In genomic region chr2:238409341-238410200, GRCh38 we compare ENCODE assay signal across 25 cellular contexts.
"Had no signal": no experiment of that assay in that cellular context is flagged by ENCODE, and none has a peak within 500 bp of the region (broad histone marks: within the 10 kb centered on the region; RNA-seq: fewer than 3 reads in every experiment).

No MANE protein-coding gene starts in this region.

- ATAC-seq: effector memory CD8-positive, alpha-beta T cell; gastroesophageal sphincter; naive thymus-derived CD4-positive, alpha-beta T cell; T-cell had no signal

- H3K27ac Mint-ChIP-seq: activated T-helper 1 cell treated with anti-CD3 and anti-CD28 coated beads, Interleukin-12 subunit alpha, Interleukin-12 subunit beta, Interleukin-2, Interleukin-4 antibody, amounts not matched to agents 30 ng/mL and 10 ng/mL and 1 ng/mL, durations not matched to agents 14 hours and 24 hours and 36 hours; effector memory CD8-positive, alpha-beta T cell; mesothelial cell of epicardium; naive thymus-derived CD4-positive, alpha-beta T cell; T-cell; T-helper 2 cell treated with Interferon-gamma antibody and Interleukin-4, amounts not matched to agents 5 μg/mL and 100 μg/mL, for 36 hours; type B pancreatic cell had no signal

- H2AFZ ChIP-seq: hepatocyte had no signal

- H3K27ac ChIP-seq: gastroesophageal sphincter, hepatocyte, right atrium auricular region, uterus had no signal

- H3K27me3 ChIP-seq: gastroesophageal sphincter, hepatocyte, right atrium auricular region, uterus had no signal

- H3K4me3 Mint-ChIP-seq: activated T-helper 1 cell treated with anti-CD3 and anti-CD28 coated beads, Interleukin-12 subunit alpha, Interleukin-12 subunit beta, Interleukin-2, Interleukin-4 antibody, amounts not matched to agents 30 ng/mL and 10 ng/mL and 1 ng/mL, durations not matched to agents 14 hours and 24 hours and 36 hours; effector memory CD8-positive, alpha-beta T cell; immature natural killer cell; mesothelial cell of epicardium; naive thymus-derived CD4-positive, alpha-beta T cell; T-cell; T-helper 2 cell treated with Interferon-gamma antibody and Interleukin-4, amounts not matched to agents 5 μg/mL and 100 μg/mL, for 36 hours; type B pancreatic cell had no signal

- H3K79me2 ChIP-seq: hepatocyte had no signal

- H3K9me3 ChIP-seq: gastroesophageal sphincter, right atrium auricular region, uterus had no signal

- H3K36me3 ChIP-seq: right atrium auricular region, uterus had no signal

- H3K36me3 Mint-ChIP-seq: immature natural killer cell, T-cell had no signal

- H3K4me1 Mint-ChIP-seq: mesothelial cell of epicardium had no signal

- H3K27me3 Mint-ChIP-seq: effector memory CD8-positive, alpha-beta T cell; naive thymus-derived CD4-positive, alpha-beta T cell; T-cell; type B pancreatic cell had no signal

- H3K9me3 Mint-ChIP-seq: activated T-helper 1 cell treated with anti-CD3 and anti-CD28 coated beads, Interleukin-12 subunit alpha, Interleukin-12 subunit beta, Interleukin-2, Interleukin-4 antibody, amounts not matched to agents 30 ng/mL and 10 ng/mL and 1 ng/mL, durations not matched to agents 14 hours and 24 hours and 36 hours; effector memory CD8-positive, alpha-beta T cell; immature natural killer cell; mesothelial cell of epicardium; T-cell; T-helper 2 cell treated with Interferon-gamma antibody and Interleukin-4, amounts not matched to agents 5 μg/mL and 100 μg/mL, for 36 hours; type B pancreatic cell had no signal

- H3K4me2 ChIP-seq: hepatocyte had no signal

- DNase-seq: activated CD4-positive, alpha-beta T cell treated with anti-CD3 and anti-CD28 coated beads for 48 hours; activated CD4-positive, alpha-beta T cell treated with anti-CD3 and anti-CD28 coated beads, Interleukin-2, amount 50 U/mL, for 48 hours; activated CD4-positive, CD25-positive, alpha-beta regulatory T cell; activated CD8-positive, alpha-beta memory T cell treated with anti-CD3 and anti-CD28 coated beads, Interleukin-2, amount 50 U/mL, for 4 hours; activated effector memory CD4-positive, alpha-beta T cell treated with anti-CD3 and anti-CD28 coated beads, Interleukin-2, amount 50 U/mL, for 16 hours; activated naive CD4-positive, alpha-beta T cell treated with anti-CD3 and anti-CD28 coated beads, Interleukin-2, amount 50 U/mL, for 16 hours; activated T-cell treated with anti-CD3 and anti-CD28 coated beads, Interleukin-2, amount 50 U/mL, for 1 hour; amniotic stem cell; effector memory CD8-positive, alpha-beta T cell; erythroblast; immature natural killer cell; naive thymus-derived CD4-positive, alpha-beta T cell; occipital lobe; stimulated activated CD4-positive, alpha-beta T cell treated with anti-CD3 and anti-CD28 coated beads, Interleukin-15, amount 100 ng/mL, for 24 hours; stimulated activated CD4-positive, alpha-beta T cell treated with anti-CD3 and anti-CD28 coated beads, Interleukin-2, amount 100 ng/mL, for 24 hours; stimulated activated naive CD4-positive, alpha-beta T cell treated with Interleukin-2 at 50 U/mL for 16 hours; T-cell; uterus had no signal

- H3K4me1 ChIP-seq: gastroesophageal sphincter, right atrium auricular region, uterus had no signal

- H3K4me3 ChIP-seq: gastroesophageal sphincter, hepatocyte, right atrium auricular region, uterus had no signal
